Comparison of ENCODE assay signal across 23 cellular contexts in genomic region chr7:47877336-47877735, GRCh38.
DNase-seq lines count a peak whose midpoint lies in the region; ATAC-seq, FAIRE-seq and TF ChIP-seq lines count a peak whose summit lies in the region.
"Had no signal": no experiment of that assay in that cellular context is flagged by ENCODE, and none has a peak within 500 bp of the region (broad histone marks: within the 10 kb centered on the region; RNA-seq: fewer than 3 reads in every experiment).

No MANE protein-coding gene starts in this region.

- no peak overlapping the region for H3K4me2 ChIP-seq in IMR-90 (ENCODE audit: low read depth, low read length)
- H3K4me2 ChIP-seq: A549; BLaER1 treated with 17β-estradiol and CSF1 and Interleukin-3, amounts not matched to agents 10 nM and 100 nM had no signal

- no peak for ATAC-seq in IMR-90 (ENCODE audit: low read depth)
- no peak for ATAC-seq in activated CD8-positive, alpha-beta T cell treated with anti-CD3 and anti-CD28 coated beads for 36 hours
- ATAC-seq: A549; CD8-positive, alpha-beta T cell had no signal

- H4K20me1 ChIP-seq in IMR-90 (ENCODE audit: insufficient read depth, low read length), result no peaks in the 10 kb centered on the region
- H4K20me1 ChIP-seq: BLaER1 treated with 17β-estradiol and CSF1 and Interleukin-3, amounts not matched to agents 10 nM and 100 nM had no signal

- no peaks in the 10 kb centered on the region for H3K36me3 ChIP-seq in IMR-90 (ENCODE audit: control insufficient read depth, insufficient read depth, low read length)
- H3K36me3 ChIP-seq: BLaER1 treated with 17β-estradiol and CSF1 and Interleukin-3, amounts not matched to agents 10 nM and 100 nM had no signal

- TF ChIP-seq CTCF in IMR-90 (conservative IDR thresholded peaks at IDR 0.05; ENCODE audit: low read depth, low read length) (no peak), lower leg skin (IDR thresholded peaks at IDR 0.05) (no peak)
- no peak for TF ChIP-seq CTCF in activated CD8-positive, alpha-beta T cell treated with anti-CD3 and anti-CD28 coated beads for 36 hours (IDR thresholded peaks at IDR 0.05)

- peaks cover 4% of the 10 kb centered on the region for H3K4me1 Mint-ChIP-seq in activated CD8-positive, alpha-beta T cell treated with anti-CD3 and anti-CD28 coated beads for 36 hours (ENCODE audit: low read depth)
- H3K4me1 Mint-ChIP-seq in activated T-helper 2 cell treated with anti-CD3 and anti-CD28 coated beads, Interferon-gamma antibody, Interleukin-2, Interleukin-4, amounts not matched to agents 10 μg/mL and 5 μg/mL and 100 μg/mL, durations not matched to agents 14 hours and 24 hours and 36 hours (ENCODE audit: low read depth), result peaks cover 12% of the 10 kb centered on the region
- H3K4me1 Mint-ChIP-seq: B cell had no signal

- no peaks in the 10 kb centered on the region for H3K79me1 ChIP-seq in IMR-90 (ENCODE audit: low read depth in 1 of 2, low read length in 2 of 2)

- DNase-seq in IMR-90 (no peak), lower leg skin (ENCODE audit: low spot score in 2 of 2) (peak; percentile 10 to 62), mesenteric fat pad (ENCODE audit: low spot score) (peak; percentile 85), urothelium cell line (ENCODE audit: low spot score) (no peak)
- no peak for DNase-seq in activated CD8-positive, alpha-beta T cell treated with anti-CD3 and anti-CD28 coated beads for 36 hours
- DNase-seq in activated T-helper 2 cell treated with anti-CD3 and anti-CD28 coated beads, Interferon-gamma antibody, Interleukin-2, Interleukin-4, amounts not matched to agents 10 μg/mL and 5 μg/mL and 100 μg/mL, durations not matched to agents 14 hours and 24 hours and 36 hours (ENCODE audit: low spot score), result no peak
- DNase-seq in activated CD4-positive, alpha-beta T cell treated with anti-CD3 and anti-CD28 coated beads for 4 hours, result no peak
- DNase-seq: AML-193; Caco-2; Calu3; CD4-positive, alpha-beta T cell; CD8-positive, alpha-beta T cell; DMS79 treated with DMSO at 0.1 percent for 48 hours; GF-D8 had no signal

- intact Hi-C loops in IMR-90 (cut with micrococcal nuclease) (no loop called here), lower leg skin (cut with DNase I; ENCODE audit: low total_unique reads) (no loop called here)
- intact Hi-C loops in activated CD8-positive, alpha-beta T cell treated with anti-CD3 and anti-CD28 coated beads for 36 hours (cut with micrococcal nuclease), result loop anchor here (10.0 kb wide), 1 partner anchor 57 kb away; no protein-coding TSS in a partner anchor
- intact Hi-C loops in activated T-helper 2 cell treated with anti-CD3 and anti-CD28 coated beads, Interferon-gamma antibody, Interleukin-2, Interleukin-4, amounts not matched to agents 10 μg/mL and 5 μg/mL and 100 μg/mL, durations not matched to agents 14 hours and 24 hours and 36 hours (cut with micrococcal nuclease), result loop anchor here (10.0 kb wide), 1 partner anchor 257 kb away; no protein-coding TSS in a partner anchor

- H3K4me1 ChIP-seq in IMR-90 (ENCODE audit: control insufficient read depth, insufficient read depth, low read length), result no peaks in the 10 kb centered on the region
- H3K4me1 ChIP-seq: BLaER1 treated with 17β-estradiol and CSF1 and Interleukin-3, amounts not matched to agents 10 nM and 100 nM; Caco-2 had no signal

- BruUV-seq in IMR-90 (replicated peaks; lab: Mats Ljungman, UMichigan), result no TSS peak

- no peak overlapping the region for H3K4me3 Mint-ChIP-seq in activated CD8-positive, alpha-beta T cell treated with anti-CD3 and anti-CD28 coated beads for 36 hours
- no peak overlapping the region for H3K4me3 Mint-ChIP-seq in activated T-helper 2 cell treated with anti-CD3 and anti-CD28 coated beads, Interferon-gamma antibody, Interleukin-2, Interleukin-4, amounts not matched to agents 10 μg/mL and 5 μg/mL and 100 μg/mL, durations not matched to agents 14 hours and 24 hours and 36 hours (ENCODE audit: low read depth)
- H3K4me3 Mint-ChIP-seq: B cell; CD4-positive, alpha-beta T cell; CD8-positive, alpha-beta T cell had no signal

- TF ChIP-seq RAD21 in IMR-90 (IDR thresholded peaks at IDR 0.05; ENCODE audit: low read length), result no peak

- H2BK15ac ChIP-seq in IMR-90 (ENCODE audit: low read depth, low read length), result no peak overlapping the region

- no peaks in the 10 kb centered on the region for H3K27me3 Mint-ChIP-seq in activated CD8-positive, alpha-beta T cell treated with anti-CD3 and anti-CD28 coated beads for 36 hours
- H3K27me3 Mint-ChIP-seq in activated T-helper 2 cell treated with anti-CD3 and anti-CD28 coated beads, Interferon-gamma antibody, Interleukin-2, Interleukin-4, amounts not matched to agents 10 μg/mL and 5 μg/mL and 100 μg/mL, durations not matched to agents 14 hours and 24 hours and 36 hours (ENCODE audit: low read depth), result peaks cover 6% of the 10 kb centered on the region
- H3K27me3 Mint-ChIP-seq: B cell; CD4-positive, alpha-beta T cell had no signal

- peak; percentile 30 for FAIRE-seq in urothelium cell line (lab: Jason Lieb, UNC)
- FAIRE-seq: A549, D721Med, G401.6, GM12891, GM19239 had no signal

- H3K9me3 ChIP-seq in IMR-90 (ENCODE audit: control insufficient read depth, insufficient read depth, low read length), result no peaks in the 10 kb centered on the region
- H3K9me3 ChIP-seq: A549; BLaER1 treated with 17β-estradiol and CSF1 and Interleukin-3, amounts not matched to agents 10 nM and 100 nM; Caco-2 had no signal

- H2BK120ac ChIP-seq in IMR-90 (ENCODE audit: low read depth, low read length), result no peak overlapping the region

- H3K9ac ChIP-seq in IMR-90 (ENCODE audit: low read depth, low read length), result no peak overlapping the region
- H3K9ac ChIP-seq: BLaER1 treated with 17β-estradiol and CSF1 and Interleukin-3, amounts not matched to agents 10 nM and 100 nM had no signal

- POLR2A ChIA-PET in IMR-90 (lab: Charles Lee; ENCODE audit: unreplicated experiment), result no interaction called here
- POLR2A ChIA-PET in activated CD8-positive, alpha-beta T cell treated with anti-CD3 and anti-CD28 coated beads for 36 hours (lab: Charles Lee), result no interaction called here

- H3K18ac ChIP-seq in IMR-90 (ENCODE audit: low read depth, low read length), result no peak overlapping the region

- H4K5ac ChIP-seq in IMR-90 (ENCODE audit: low read depth, low read length), result no peak overlapping the region

- no peak overlapping the region for H3K4ac ChIP-seq in IMR-90 (ENCODE audit: low read depth, low read length)

- peak overlapping the region; percentile 29 for H2AFZ ChIP-seq in IMR-90 (replicated peaks; ENCODE audit: low read length, poor library complexity)

- no peak overlapping the region for H3K27ac Mint-ChIP-seq in activated CD8-positive, alpha-beta T cell treated with anti-CD3 and anti-CD28 coated beads for 36 hours
- no peak overlapping the region for H3K27ac Mint-ChIP-seq in activated T-helper 2 cell treated with anti-CD3 and anti-CD28 coated beads, Interferon-gamma antibody, Interleukin-2, Interleukin-4, amounts not matched to agents 10 μg/mL and 5 μg/mL and 100 μg/mL, durations not matched to agents 14 hours and 24 hours and 36 hours
- H3K27ac Mint-ChIP-seq: B cell; CD4-positive, alpha-beta T cell; CD8-positive, alpha-beta T cell had no signal

- no peaks in the 10 kb centered on the region for H3K36me3 Mint-ChIP-seq in activated CD8-positive, alpha-beta T cell treated with anti-CD3 and anti-CD28 coated beads for 36 hours (ENCODE audit: low read depth)
- no peaks in the 10 kb centered on the region for H3K36me3 Mint-ChIP-seq in activated T-helper 2 cell treated with anti-CD3 and anti-CD28 coated beads, Interferon-gamma antibody, Interleukin-2, Interleukin-4, amounts not matched to agents 10 μg/mL and 5 μg/mL and 100 μg/mL, durations not matched to agents 14 hours and 24 hours and 36 hours (ENCODE audit: low read depth)
- H3K36me3 Mint-ChIP-seq: CD8-positive, alpha-beta T cell had no signal

- TF ChIP-seq POLR2A in IMR-90 (IDR thresholded peaks at IDR 0.05; ENCODE audit: low read depth, low read length) (no peak), lower leg skin (IDR thresholded peaks at IDR 0.05) (no peak)

- no peak overlapping the region for H4K8ac ChIP-seq in IMR-90 (ENCODE audit: low read depth in 2 of 2, low read length in 2 of 2)

- 88% methylated on average over 5 of the region's 10 CpGs; no CpG with 5 or more reads in 1 of the 2 experiments for WGBS in IMR-90 (ENCODE audit: extremely low coverage in 2 of 2, insufficient read length in 1 of 2), 2 experiments
- 94% methylated on average over 10 of the region's 10 CpGs for WGBS in lower leg skin, 2 donors

- no peak overlapping the region for H2AK9ac ChIP-seq in IMR-90 (replicated peaks; ENCODE audit: low read depth, low read length, poor library complexity)

- H3K9me3 Mint-ChIP-seq in activated CD8-positive, alpha-beta T cell treated with anti-CD3 and anti-CD28 coated beads for 36 hours, result no peaks in the 10 kb centered on the region
- H3K9me3 Mint-ChIP-seq in activated T-helper 2 cell treated with anti-CD3 and anti-CD28 coated beads, Interferon-gamma antibody, Interleukin-2, Interleukin-4, amounts not matched to agents 10 μg/mL and 5 μg/mL and 100 μg/mL, durations not matched to agents 14 hours and 24 hours and 36 hours, result no peaks in the 10 kb centered on the region
- H3K9me3 Mint-ChIP-seq: CD4-positive, alpha-beta T cell; CD8-positive, alpha-beta T cell had no signal

- H2BK5ac ChIP-seq in IMR-90 (ENCODE audit: low read depth, low read length, poor library complexity, severe bottlenecking), result no peak overlapping the region

- no peak overlapping the region for H4K91ac ChIP-seq in IMR-90 (ENCODE audit: insufficient read depth, low read depth, low read length)

- H3K56ac ChIP-seq in IMR-90 (ENCODE audit: extremely low read depth, insufficient read depth, low read length), result no peak overlapping the region

- no peak overlapping the region for H3K14ac ChIP-seq in IMR-90 (replicated peaks; ENCODE audit: low read depth, low read length)

- H3K27ac ChIP-seq in IMR-90 (ENCODE audit: insufficient read depth, low read length), result no peak overlapping the region
- H3K27ac ChIP-seq: 22Rv1; A549; BLaER1 treated with 17β-estradiol and CSF1 and Interleukin-3, amounts not matched to agents 10 nM and 100 nM; C4-2B had no signal

- in situ Hi-C loops in IMR-90 (cut with MboI; ENCODE audit: low sequenced_read_pairs), result no loop called here

- no peaks in the 10 kb centered on the region for H3K9me1 ChIP-seq in IMR-90 (ENCODE audit: insufficient read depth, low read length)

- peaks cover 15% of the 10 kb centered on the region for H3K27me3 ChIP-seq in IMR-90 (ENCODE audit: control insufficient read depth, insufficient read depth, low read length)
- H3K27me3 ChIP-seq: BLaER1 treated with 17β-estradiol and CSF1 and Interleukin-3, amounts not matched to agents 10 nM and 100 nM had no signal

- CTCF ChIA-PET in IMR-90 (lab: Yijun Ruan, JAX), result no interaction called here
- CTCF ChIA-PET in activated CD8-positive, alpha-beta T cell treated with anti-CD3 and anti-CD28 coated beads for 36 hours (lab: Charles Lee), result no interaction called here

- no peak overlapping the region for H3K23ac ChIP-seq in IMR-90 (ENCODE audit: low read depth, low read length)

- H2AK5ac ChIP-seq in IMR-90 (ENCODE audit: low read depth, low read length), result no peak overlapping the region

- H2BK20ac ChIP-seq in IMR-90 (ENCODE audit: low read depth, low read length), result no peak overlapping the region

- dilution Hi-C loops in IMR-90 (cut with HindIII; ENCODE audit: low sequenced_read_pairs, unreplicated experiment), result no loop called here

- H3K4me3 ChIP-seq in IMR-90 (ENCODE audit: insufficient read depth, low read depth, low read length), result no peak overlapping the region
- no peak overlapping the region for H3K4me3 ChIP-seq in lower leg skin (ENCODE audit: low read depth, poor library complexity, severe bottlenecking)
- H3K4me3 ChIP-seq: A549; BLaER1 treated with 17β-estradiol and CSF1 and Interleukin-3, amounts not matched to agents 10 nM and 100 nM had no signal

Comparison
In these comparisons a context has a peak if more than half of its experiments do, and no peak if none do; other contexts are left out.
1. DNase-seq: peak in lower leg skin (2 of 2) and mesenteric fat pad (single experiment); none in IMR-90 (single experiment), urothelium cell line (single experiment), activated CD8-positive, alpha-beta T cell treated with anti-CD3 and anti-CD28 coated beads for 36 hours (single experiment), activated T-helper 2 cell treated with anti-CD3 and anti-CD28 coated beads, Interferon-gamma antibody, Interleukin-2, Interleukin-4, amounts not matched to agents 10 μg/mL and 5 μg/mL and 100 μg/mL, durations not matched to agents 14 hours and 24 hours and 36 hours (single experiment) and activated CD4-positive, alpha-beta T cell treated with anti-CD3 and anti-CD28 coated beads for 4 hours (0 of 2).
2. intact Hi-C loops: an anchor here in activated CD8-positive, alpha-beta T cell treated with anti-CD3 and anti-CD28 coated beads for 36 hours (10.0 kb wide) and activated T-helper 2 cell treated with anti-CD3 and anti-CD28 coated beads, Interferon-gamma antibody, Interleukin-2, Interleukin-4, amounts not matched to agents 10 μg/mL and 5 μg/mL and 100 μg/mL, durations not matched to agents 14 hours and 24 hours and 36 hours (10.0 kb wide); none called in IMR-90 and lower leg skin.